Comparison of ENCODE assay signal across 8 cellular contexts in the genomic region with DNA sequence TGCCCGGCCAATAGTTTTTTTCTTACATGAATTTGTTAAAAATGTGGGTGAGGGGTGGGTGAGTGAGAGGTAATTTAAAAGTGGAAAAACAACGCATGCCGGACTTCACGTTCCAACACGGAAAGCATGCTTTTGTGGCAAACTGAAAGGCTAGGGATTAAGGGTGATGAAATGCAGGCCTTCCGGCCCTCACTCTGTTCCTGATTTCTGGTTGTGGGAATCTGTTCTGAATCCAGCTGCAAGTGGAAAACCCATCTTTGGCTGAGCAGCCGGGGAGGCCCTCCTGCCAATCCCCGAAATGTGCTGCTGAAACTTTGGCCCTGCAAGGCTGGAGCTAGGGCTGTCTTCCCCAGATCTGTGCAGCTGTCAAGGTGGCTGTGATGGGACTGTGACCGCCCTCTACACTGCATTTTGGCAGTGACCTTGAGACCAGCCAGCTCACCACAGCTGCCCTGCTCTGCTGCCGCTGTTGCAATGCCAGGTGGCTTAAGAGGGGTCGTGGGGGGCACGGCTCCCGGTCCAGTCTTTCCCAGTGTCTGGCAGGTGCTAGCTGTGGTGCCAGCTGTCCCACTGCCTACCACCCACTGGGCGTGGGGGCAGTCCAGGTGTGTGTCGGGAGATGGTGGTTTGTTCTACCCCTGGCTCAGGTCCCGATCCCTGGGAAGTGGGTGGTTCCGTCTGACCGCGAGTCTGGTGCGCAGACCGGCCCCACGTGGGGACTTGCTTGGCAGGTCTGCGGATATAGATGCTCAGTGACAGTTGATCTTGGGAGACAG. TPM values are rescaled to one million over a fixed set of nuclear protein-coding genes. Genes with fewer than 3 reads are reported as not detected.
DNase-seq lines count a peak whose midpoint lies in the region; ATAC-seq and TF ChIP-seq lines count a peak whose summit lies in the region.

No MANE protein-coding gene starts in this region.

- H3K36me3 Mint-ChIP-seq in brain = peaks cover 20% of the 10 kb centered on the region
- H3K36me3 Mint-ChIP-seq in stimulated activated naive B cell treated with anti-CD40 and anti-IgM and Interleukin-4, amounts not matched to agents 10 μg/mL and 1 μg/mL and 100 μg/mL, for 72 hours = no peaks in the 10 kb centered on the region

- H3K27ac Mint-ChIP-seq in brain = peak overlapping the region; percentile 99 to 100 (median 100)
- no peak overlapping the region for H3K27ac Mint-ChIP-seq in stimulated activated naive B cell treated with anti-CD40 and anti-IgM and Interleukin-4, amounts not matched to agents 10 μg/mL and 1 μg/mL and 100 μg/mL, for 72 hours

- peaks cover 0 to 3% (median 0%) of the 10 kb centered on the region in 5 experiments for H3K9me3 Mint-ChIP-seq in brain
- H3K9me3 Mint-ChIP-seq in stimulated activated naive B cell treated with anti-CD40 and anti-IgM and Interleukin-4, amounts not matched to agents 10 μg/mL and 1 μg/mL and 100 μg/mL, for 72 hours = no peaks in the 10 kb centered on the region

- no peaks in the 10 kb centered on the region for H3K27me3 ChIP-seq in kidney epithelial cell (ENCODE audit: control insufficient read depth, insufficient read depth, low read length)

- H3K27me3 Mint-ChIP-seq in brain = peaks cover 9% of the 10 kb centered on the region
- H3K27me3 Mint-ChIP-seq in stimulated activated naive B cell treated with anti-CD40 and anti-IgM and Interleukin-4, amounts not matched to agents 10 μg/mL and 1 μg/mL and 100 μg/mL, for 72 hours = no peaks in the 10 kb centered on the region

- H3K4me1 Mint-ChIP-seq in brain = peaks cover 84% of the 10 kb centered on the region
- peaks cover 11 to 22% of the 10 kb centered on the region in 2 donors for H3K4me1 Mint-ChIP-seq in stimulated activated naive B cell treated with anti-CD40 and anti-IgM and Interleukin-4, amounts not matched to agents 10 μg/mL and 1 μg/mL and 100 μg/mL, for 72 hours

- peak overlapping the region; percentile 7 for H3K4me3 ChIP-seq in kidney epithelial cell (ENCODE audit: low read depth, low read length)

- TF ChIP-seq CTCF in brain (conservative IDR thresholded peaks at IDR 0.05) (no peak), kidney epithelial cell (IDR thresholded peaks at IDR 0.05; ENCODE audit: insufficient read depth, low read length, poor library complexity, severe bottlenecking) (no peak)

- no peaks in the 10 kb centered on the region for H3K36me3 ChIP-seq in kidney epithelial cell (ENCODE audit: control insufficient read depth, insufficient read depth, low read length)

- peak; percentile 75 for DNase-seq in COLO668 (lab: John Stamatoyannopoulos, UW; ENCODE audit: unreplicated experiment)
- DNase-seq in M059J (ENCODE audit: low read depth) = peak; percentile 48
- no peak for DNase-seq in kidney epithelial cell (ENCODE audit: low read depth)
- DNase-seq in stimulated activated naive B cell treated with anti-CD40 and anti-IgM and Interleukin-4, amounts not matched to agents 10 μg/mL and 1 μg/mL and 100 μg/mL, for 72 hours = no peak
- DNase-seq in activated CD4-positive, alpha-beta T cell treated with anti-CD3 and anti-CD28 coated beads, Interleukin-2, amount 50 U/mL, for 1 hour = no peak
- DNase-seq in activated CD8-positive, alpha-beta memory T cell treated with anti-CD3 and anti-CD28 coated beads, Interleukin-2, amount 50 U/mL, for 48 hours = no peak

- ATAC-seq in stimulated activated naive B cell treated with anti-CD40 and anti-IgM and Interleukin-4, amounts not matched to agents 10 μg/mL and 1 μg/mL and 100 μg/mL, for 72 hours (replicated peaks) = no peak
- ATAC-seq in HG03457 (IDR thresholded peaks at IDR 0.05; ENCODE audit: unreplicated experiment) = no peak

- peak overlapping the region; percentile 87 to 97 (median 95) for H3K4me3 Mint-ChIP-seq in brain
- H3K4me3 Mint-ChIP-seq in stimulated activated naive B cell treated with anti-CD40 and anti-IgM and Interleukin-4, amounts not matched to agents 10 μg/mL and 1 μg/mL and 100 μg/mL, for 72 hours = peak overlapping the region; percentile 39 to 62

RNA-seq across cellular contexts. Expression of gene TET1, which starts 39.0 kb away (rescaled TPM):
- total RNA-seq in M059J (2014; rRNA removed; shearing (Covaris generic)) = 2.8 and 4.0 TPM in 2 replicates
- 1.8 TPM for polyA plus RNA-seq in brain (ENCODE audit: insufficient read depth, low read depth, low replicate concordance)
- 1.2 and 2.1 TPM in 2 replicates for total RNA-seq in kidney epithelial cell

Comparison
In these comparisons a context has a peak if more than half of its experiments do, and no peak if none do; other contexts are left out.
1. DNase-seq: peak in COLO668 (single experiment) and M059J (single experiment); none in kidney epithelial cell (single experiment), stimulated activated naive B cell treated with anti-CD40 and anti-IgM and Interleukin-4, amounts not matched to agents 10 μg/mL and 1 μg/mL and 100 μg/mL, for 72 hours (single experiment), activated CD4-positive, alpha-beta T cell treated with anti-CD3 and anti-CD28 coated beads, Interleukin-2, amount 50 U/mL, for 1 hour (single experiment) and activated CD8-positive, alpha-beta memory T cell treated with anti-CD3 and anti-CD28 coated beads, Interleukin-2, amount 50 U/mL, for 48 hours (single experiment).